12 cellular contexts compared by ENCODE assay signal in genomic region chrX:134932528-134933217, GRCh38. TPM values are rescaled to one million over a fixed set of nuclear protein-coding genes. Genes with fewer than 3 reads are reported as not detected.
DNase-seq lines count a peak whose midpoint lies in the region; ATAC-seq and TF ChIP-seq lines count a peak whose summit lies in the region.
"Had no signal": no experiment of that assay in that cellular context is flagged by ENCODE, and none has a peak within 500 bp of the region (broad histone marks: within the 10 kb centered on the region; RNA-seq: fewer than 3 reads in every experiment).

No MANE protein-coding gene starts in this region.

- no peak overlapping the region for H3K4me3 ChIP-seq in cardiac fibroblast (replicated peaks in 1 of 2; ENCODE audit: low read depth in 2 of 2, low read length in 2 of 2)
- H3K4me3 ChIP-seq: MG63 had no signal

- no peak for TF ChIP-seq CTCF in cardiac fibroblast (IDR thresholded peaks at IDR 0.05; ENCODE audit: low read depth, low read length)

- DNase-seq in AG08396 (ENCODE audit: low spot score) (peak; percentile 58), LHCN-M2 (ENCODE audit: low read depth) (peak; percentile 77), cardiac fibroblast (ENCODE audit: low read depth in 2 of 2) (peak; percentile 63 to 81), myocyte (ENCODE audit: low read depth) (peak; percentile 36), NCI-H1436 (lab: John Stamatoyannopoulos, UW) (no peak)
- DNase-seq in activated CD4-positive, alpha-beta T cell treated with anti-CD3 and anti-CD28 coated beads for 48 hours: no peak
- no peak for DNase-seq in activated naive CD4-positive, alpha-beta T cell (lab: John Stamatoyannopoulos, UW)
- DNase-seq: activated CD8-positive, alpha-beta memory T cell treated with anti-CD3 and anti-CD28 coated beads, Interleukin-2, amount 10 ng/mL, durations not matched to agents 7 days and 5 days; activated naive CD4-positive, alpha-beta T cell treated with anti-CD3 and anti-CD28 coated beads, Interleukin-2, amount 10 ng/mL, durations not matched to agents 7 days and 5 days; GF-D8 had no signal

- no peak for ATAC-seq in GM21381 (IDR thresholded peaks at IDR 0.05; ENCODE audit: unreplicated experiment)
- ATAC-seq: activated CD8-positive, alpha-beta memory T cell treated with anti-CD3 and anti-CD28 coated beads, Interleukin-2, amount 10 ng/mL, durations not matched to agents 7 days and 5 days had no signal

RNA-seq across cellular contexts. Expression of gene MOSPD1, which starts 17.6 kb away (rescaled TPM):
- total RNA-seq in LHCN-M2 (2014; rRNA removed) (27.9 and 31.5 TPM in 2 replicates), myocyte (67.4 and 140 TPM in 2 replicates)
- 10.7 TPM for polyA plus RNA-seq in LHCN-M2 (2012)
- 21.3 TPM for polyA plus RNA-seq in myocyte (2012)

RNA-seq across cellular contexts. Expression of gene SMIM10, which starts 58.1 kb away (rescaled TPM):
- total RNA-seq in LHCN-M2 (2014; rRNA removed) (6.4 and 7.4 TPM in 2 replicates), myocyte (0.31 and 4.7 TPM in 2 replicates)
- polyA plus RNA-seq in LHCN-M2 (2012): 8.1 TPM
- polyA plus RNA-seq in myocyte (2012): 3.1 TPM

Comparison
In these comparisons a context has a peak if more than half of its experiments do, and no peak if none do; other contexts are left out.
1. DNase-seq: peak in AG08396 (single experiment), LHCN-M2 (single experiment), cardiac fibroblast (2 of 2) and myocyte (single experiment); none in activated CD4-positive, alpha-beta T cell treated with anti-CD3 and anti-CD28 coated beads for 48 hours (single experiment), NCI-H1436 (single experiment) and activated naive CD4-positive, alpha-beta T cell (0 of 4).